Comparison of ENCODE assay signal across 8 cellular contexts in genomic region chr5:124651663-124652513, GRCh38.
DNase-seq lines count a peak whose midpoint lies in the region; ATAC-seq and TF ChIP-seq lines count a peak whose summit lies in the region.

No MANE protein-coding gene starts in this region.

- peak; percentile 48 for DNase-seq in CD14-positive monocyte (ENCODE audit: low spot score)
- DNase-seq in NCI-H774 (lab: John Stamatoyannopoulos, UW) = peak; percentile 73
- peak; percentile 70 for DNase-seq in amniotic epithelial cell (ENCODE audit: low read depth)
- DNase-seq in left ventricle myocardium inferior = peak; percentile 86
- peak; percentile 90 for DNase-seq in osteocyte (ENCODE audit: extremely low spot score, unreplicated experiment)
- DNase-seq in amniotic stem cell (lab: John Stamatoyannopoulos, UW) = no peak

- in situ Hi-C loops in GM18951 (cut with MboI; ENCODE audit: low sequenced_read_pairs, unreplicated experiment) = no loop called here

- intact Hi-C loops in CD14-positive monocyte (cut with micrococcal nuclease) = loop anchor here in 1 of 2 donors (5.0 kb wide), 1 partner anchor 205 kb away; no protein-coding TSS in a partner anchor
- intact Hi-C loops in left ventricle myocardium inferior (cut with micrococcal nuclease) = loop anchor here (5.0 kb wide), 1 partner anchor 95 kb away; the partner anchor contains the start of gene ZNF608

- peaks cover 74% of the 10 kb centered on the region for H3K4me1 ChIP-seq in left ventricle myocardium inferior

- peaks cover 6 to 14% of the 10 kb centered on the region in 2 donors for H3K36me3 Mint-ChIP-seq in CD14-positive monocyte
- peaks cover 20% of the 10 kb centered on the region for H3K36me3 Mint-ChIP-seq in osteocyte (ENCODE audit: unreplicated experiment)

- H3K36me3 ChIP-seq in left ventricle myocardium inferior = no peaks in the 10 kb centered on the region

- peak; percentile 16 for TF ChIP-seq POLR2A in GM18951 (IDR thresholded peaks at IDR 0.05; ENCODE audit: extremely low read depth, insufficient read depth, insufficient read length)

- TF ChIP-seq CTCF in CD14-positive monocyte (IDR thresholded peaks at IDR 0.05) = no peak
- no peak for TF ChIP-seq CTCF in left ventricle myocardium inferior (IDR thresholded peaks at IDR 0.05; ENCODE audit: borderline replicate concordance)
- TF ChIP-seq CTCF in osteocyte (IDR thresholded peaks at IDR 0.05) = no peak

- peak overlapping the region; percentile 90 for H3K27ac ChIP-seq in left ventricle myocardium inferior (replicated peaks)

- H3K27ac Mint-ChIP-seq in CD14-positive monocyte (peak overlapping the region in 1 of 7 donors; percentile 25), osteocyte (ENCODE audit: unreplicated experiment) (peak overlapping the region; percentile 83)

- H3K4me3 Mint-ChIP-seq in CD14-positive monocyte (peak overlapping the region in 1 of 2 donors; percentile 73), osteocyte (ENCODE audit: unreplicated experiment) (peak overlapping the region; percentile 69)

- H3K27me3 ChIP-seq in left ventricle myocardium inferior (ENCODE audit: low read depth) = no peaks in the 10 kb centered on the region

- H3K4me1 Mint-ChIP-seq in CD14-positive monocyte = peaks cover 41% of the 10 kb centered on the region
- peaks cover 4% of the 10 kb centered on the region for H3K4me1 Mint-ChIP-seq in osteocyte (ENCODE audit: unreplicated experiment)

- H3K27me3 Mint-ChIP-seq in CD14-positive monocyte (ENCODE audit: low read depth in 3 of 3) = peaks cover 25 to 57% (median 31%) of the 10 kb centered on the region in 3 donors
- no peaks in the 10 kb centered on the region for H3K27me3 Mint-ChIP-seq in osteocyte (ENCODE audit: unreplicated experiment)

- H3K9me3 Mint-ChIP-seq in CD14-positive monocyte (peaks cover 0 to 10% (median 0%) of the 10 kb centered on the region in 7 donors), osteocyte (ENCODE audit: unreplicated experiment) (no peaks in the 10 kb centered on the region)

- H3K4me3 ChIP-seq in left ventricle myocardium inferior = peak overlapping the region; percentile 71

- H3K9me3 ChIP-seq in left ventricle myocardium inferior (replicated peaks) = no peaks in the 10 kb centered on the region

- ATAC-seq in HG03442 (IDR thresholded peaks at IDR 0.05; ENCODE audit: unreplicated experiment) = peak; percentile 37
